Comparison of ENCODE assay signal across 8 cellular contexts in genomic region chr14:60657609-60657983, GRCh38. TPM values are rescaled to one million over a fixed set of nuclear protein-coding genes. Genes with fewer than 3 reads are reported as not detected.
DNase-seq lines count a peak whose midpoint lies in the region; ATAC-seq lines count a peak whose summit lies in the region.

No MANE protein-coding gene starts in this region.

- H3K36me3 ChIP-seq in iPS-15b (ENCODE audit: control insufficient read depth, insufficient read depth, low read length) = no peaks in the 10 kb centered on the region

- ATAC-seq in T-helper 17 cell = no peak
- ATAC-seq in stimulated activated naive CD8-positive, alpha-beta T cell treated with anti-CD3 and anti-CD28 coated beads, Interleukin-15, amount 100 ng/mL, for 72 hours = no peak
- no peak for ATAC-seq in GM19463 (IDR thresholded peaks at IDR 0.05; ENCODE audit: unreplicated experiment)

- peaks cover 12% of the 10 kb centered on the region for H3K4me1 ChIP-seq in iPS-15b (ENCODE audit: control insufficient read depth, insufficient read depth, low read length)

- DNase-seq in NCI-H748 (lab: John Stamatoyannopoulos, UW; ENCODE audit: unreplicated experiment) (peak; percentile 75), NCI-H748 treated with DMSO at 0.1 percent for 48 hours (lab: John Stamatoyannopoulos, UW) (no peak), T-helper 17 cell (no peak), SW 1271 (lab: John Stamatoyannopoulos, UW) (no peak), dedifferentiated amniotic fluid mesenchymal stem cell (ENCODE audit: extremely low spot score) (no peak)
- DNase-seq in stimulated activated naive CD8-positive, alpha-beta T cell treated with anti-CD3 and anti-CD28 coated beads, Interleukin-15, amount 100 ng/mL, for 72 hours = no peak

- peaks cover 76% of the 10 kb centered on the region for H3K27me3 ChIP-seq in iPS-15b (ENCODE audit: control insufficient read depth, insufficient read depth, low read length)

- H3K9me3 ChIP-seq in T-helper 17 cell (ENCODE audit: control insufficient read depth, low read length, poor library complexity, severe bottlenecking) (no peaks in the 10 kb centered on the region), iPS-15b (ENCODE audit: control insufficient read depth, insufficient read depth, low read length) (no peaks in the 10 kb centered on the region)

- H3K27me3 Mint-ChIP-seq in T-helper 17 cell = peaks cover 83% of the 10 kb centered on the region
- H3K27me3 Mint-ChIP-seq in stimulated activated naive CD8-positive, alpha-beta T cell treated with anti-CD3 and anti-CD28 coated beads, Interleukin-15, amount 100 ng/mL, for 72 hours = peaks cover 100% of the 10 kb centered on the region

- H3K4me1 Mint-ChIP-seq in T-helper 17 cell = peaks cover 33% of the 10 kb centered on the region
- peaks cover 60% of the 10 kb centered on the region for H3K4me1 Mint-ChIP-seq in stimulated activated naive CD8-positive, alpha-beta T cell treated with anti-CD3 and anti-CD28 coated beads, Interleukin-15, amount 100 ng/mL, for 72 hours

- peak overlapping the region; percentile 83 for H3K4me3 Mint-ChIP-seq in T-helper 17 cell
- H3K4me3 Mint-ChIP-seq in stimulated activated naive CD8-positive, alpha-beta T cell treated with anti-CD3 and anti-CD28 coated beads, Interleukin-15, amount 100 ng/mL, for 72 hours = peak overlapping the region; percentile 84 to 85

- no peaks in the 10 kb centered on the region for H3K9me3 Mint-ChIP-seq in stimulated activated naive CD8-positive, alpha-beta T cell treated with anti-CD3 and anti-CD28 coated beads, Interleukin-15, amount 100 ng/mL, for 72 hours

- H3K4me3 ChIP-seq in iPS-15b (ENCODE audit: low read depth, low read length) = peak overlapping the region; percentile 80

- H3K27ac Mint-ChIP-seq in T-helper 17 cell = no peak overlapping the region
- H3K27ac Mint-ChIP-seq in stimulated activated naive CD8-positive, alpha-beta T cell treated with anti-CD3 and anti-CD28 coated beads, Interleukin-15, amount 100 ng/mL, for 72 hours = no peak overlapping the region

- H3K9ac ChIP-seq in iPS-15b (ENCODE audit: low read depth, low read length) = peak overlapping the region; percentile 74

- H3K36me3 Mint-ChIP-seq in T-helper 17 cell (ENCODE audit: low read depth) = peaks cover 11% of the 10 kb centered on the region

RNA-seq across cellular contexts. Expression of gene SIX1, which starts 8.3 kb away (rescaled TPM):
- not detected for total RNA-seq in T-helper 17 cell
